In genomic region chrX:104168127-104168526, GRCh38 we compare ENCODE assay signal across 10 cellular contexts. TPM values are rescaled to one million over a fixed set of nuclear protein-coding genes. Genes with fewer than 3 reads are reported as not detected.
DNase-seq lines count a peak whose midpoint lies in the region; ATAC-seq, FAIRE-seq and TF ChIP-seq lines count a peak whose summit lies in the region.
"Had no signal": no experiment of that assay in that cellular context is flagged by ENCODE, and none has a peak within 500 bp of the region (broad histone marks: within the 10 kb centered on the region; RNA-seq: fewer than 3 reads in every experiment).

No MANE protein-coding gene starts in this region.

- H4K20me1 ChIP-seq in Loucy (ENCODE audit: insufficient read depth, low read length, poor library complexity, severe bottlenecking) (peaks cover 35% of the 10 kb centered on the region), neural cell (ENCODE audit: insufficient read depth) (no peaks in the 10 kb centered on the region)

- H3K4me3 ChIP-seq in CD8-positive, alpha-beta T cell (ENCODE audit: low read depth, low read length) = no peak overlapping the region
- H3K4me3 ChIP-seq in Loucy (ENCODE audit: low read length, poor library complexity, severe bottlenecking) (peak overlapping the region; percentile 85), choroid plexus epithelial cell (ENCODE audit: low read depth, low read length) (peak overlapping the region; percentile 79), neural cell (ENCODE audit: low read length) (peak overlapping the region; percentile 87)

- H3K9me3 ChIP-seq in CD8-positive, alpha-beta T cell (ENCODE audit: low read length) = no peaks in the 10 kb centered on the region
- no peaks in the 10 kb centered on the region for H3K9me3 ChIP-seq in Loucy (ENCODE audit: insufficient read depth, low read depth, low read length)
- no peaks in the 10 kb centered on the region for H3K9me3 ChIP-seq in neural cell (ENCODE audit: low read length)

- no peaks in the 10 kb centered on the region for H3K9me3 Mint-ChIP-seq in CD8-positive, alpha-beta T cell

- intact Hi-C loops in CD8-positive, alpha-beta T cell (cut with DNase I, micrococcal nuclease) = no loop called here

- no peak overlapping the region for H2AFZ ChIP-seq in Loucy (ENCODE audit: low read length)
- H2AFZ ChIP-seq in neural cell (ENCODE audit: low read depth, low read length) = no peak overlapping the region

- H3K4me1 Mint-ChIP-seq in CD8-positive, alpha-beta T cell (ENCODE audit: low read depth) = peaks cover 40% of the 10 kb centered on the region

- no peaks in the 10 kb centered on the region for H3K36me3 ChIP-seq in CD8-positive, alpha-beta T cell (ENCODE audit: insufficient read depth, low read length)
- H3K36me3 ChIP-seq in Loucy (ENCODE audit: insufficient read depth, low read length) (no peaks in the 10 kb centered on the region), neural cell (ENCODE audit: insufficient read depth, low read length) (no peaks in the 10 kb centered on the region)
- H3K36me3 ChIP-seq: upper lobe of left lung had no signal

- TF ChIP-seq CTCF in CD8-positive, alpha-beta T cell (IDR thresholded peaks at IDR 0.05) = no peak
- TF ChIP-seq CTCF in Loucy (conservative IDR thresholded peaks at IDR 0.05; ENCODE audit: low read length) (no peak), choroid plexus epithelial cell (conservative IDR thresholded peaks at IDR 0.05; ENCODE audit: low read depth, low read length) (no peak), neural cell (IDR thresholded peaks at IDR 0.05; ENCODE audit: poor library complexity, severe bottlenecking) (no peak)

- no peak for DNase-seq in CD8-positive, alpha-beta T cell
- no peak for DNase-seq in choroid plexus epithelial cell (ENCODE audit: low read depth)
- DNase-seq in AG08396 (ENCODE audit: low spot score) = no peak
- DNase-seq in H54 (ENCODE audit: insufficient read length, low spot score) = no peak
- DNase-seq in GDM1 (lab: John Stamatoyannopoulos, UW) = no peak
- no peak for DNase-seq in GOT3 (lab: John Stamatoyannopoulos, UW)
- DNase-seq: upper lobe of left lung had no signal

- no peak overlapping the region for H3K27ac ChIP-seq in CD8-positive, alpha-beta T cell (ENCODE audit: low read depth, low read length)
- no peak overlapping the region for H3K27ac ChIP-seq in neural cell (ENCODE audit: low read length)
- H3K27ac ChIP-seq: upper lobe of left lung had no signal

- CTCF ChIA-PET in CD8-positive, alpha-beta T cell (lab: Charles Lee) = interaction anchor here (1.0 kb wide), 1 partner anchor 11 kb away, joined by 5 read pairs; the partner anchor contains the start of gene SLC25A53

- H3K79me2 ChIP-seq in Loucy (ENCODE audit: insufficient read depth, low read length) (peaks cover 57% of the 10 kb centered on the region), neural cell (replicated peaks; ENCODE audit: insufficient read depth, low read length) (peaks cover 12% of the 10 kb centered on the region)

- no peaks in the 10 kb centered on the region for H3F3A ChIP-seq in Loucy (ENCODE audit: low read depth)
- H3F3A ChIP-seq in neural cell (ENCODE audit: insufficient read depth, low read length, poor library complexity, severe bottlenecking) = no peaks in the 10 kb centered on the region

- no peak for TF ChIP-seq RAD21 in neural cell (conservative IDR thresholded peaks at IDR 0.05)

- H3K9me2 ChIP-seq in Loucy (replicated peaks; ENCODE audit: low read depth, low read length) = no peaks in the 10 kb centered on the region
- H3K9me2 ChIP-seq in neural cell (ENCODE audit: insufficient read depth, low read length) = no peaks in the 10 kb centered on the region

- peaks cover 14% of the 10 kb centered on the region for H3K4me1 ChIP-seq in CD8-positive, alpha-beta T cell (ENCODE audit: insufficient read depth, low read length)
- H3K4me1 ChIP-seq in Loucy (ENCODE audit: insufficient read depth, low read length, poor library complexity, severe bottlenecking) = peaks cover 21% of the 10 kb centered on the region

- no peak for FAIRE-seq in H54 (lab: Jason Lieb, UNC)
- FAIRE-seq: bronchial epithelial cell had no signal

- H3K4me3 Mint-ChIP-seq in CD8-positive, alpha-beta T cell = peak overlapping the region; percentile 76

- H3K4me2 ChIP-seq in Loucy (ENCODE audit: low read depth, low read length, poor library complexity, severe bottlenecking) (peak overlapping the region; percentile 92), neural cell (ENCODE audit: low read length) (peak overlapping the region; percentile 65)

- H3K27ac Mint-ChIP-seq in CD8-positive, alpha-beta T cell = peak overlapping the region; percentile 83

- no peaks in the 10 kb centered on the region for H3K27me3 ChIP-seq in CD8-positive, alpha-beta T cell (ENCODE audit: insufficient read depth, low read length)
- H3K27me3 ChIP-seq in Loucy (ENCODE audit: insufficient read depth, low read length, poor library complexity, severe bottlenecking) (no peaks in the 10 kb centered on the region), neural cell (ENCODE audit: insufficient read depth, low read depth, low read length) (no peaks in the 10 kb centered on the region)
- H3K27me3 ChIP-seq: upper lobe of left lung had no signal

- POLR2A ChIA-PET in CD8-positive, alpha-beta T cell (lab: Charles Lee) = interaction anchor here (4.2 kb wide), 1 partner anchor 11 kb away, joined by 51 read pairs; the partner anchor contains the start of gene SLC25A53

- H3K9ac ChIP-seq in Loucy (ENCODE audit: low read depth, low read length, poor library complexity, severe bottlenecking) (peak overlapping the region; percentile 2), neural cell (ENCODE audit: low read length) (no peak overlapping the region)

- peaks cover 13% of the 10 kb centered on the region for H3K36me3 Mint-ChIP-seq in CD8-positive, alpha-beta T cell

- TF ChIP-seq POLR2A in H54 (IDR thresholded peaks at IDR 0.05; ENCODE audit: low read depth, low read length) = no peak

- no peak for TF ChIP-seq EP300 in neural cell (conservative IDR thresholded peaks at IDR 0.05; ENCODE audit: poor library complexity, severe bottlenecking)

- no peak for ATAC-seq in CD8-positive, alpha-beta T cell

- H3K27me3 Mint-ChIP-seq in CD8-positive, alpha-beta T cell (ENCODE audit: low read depth) = no peaks in the 10 kb centered on the region

TF ChIP-seq in neural cell, 6 proteins besides CTCF, POLR2A, EP300 and RAD21:
- TF ChIP-seq POLR2AphosphoS5 (IDR thresholded peaks at IDR 0.05) (no peak), SMC3 (conservative IDR thresholded peaks at IDR 0.05; ENCODE audit: poor library complexity) (no peak), TAF1 (IDR thresholded peaks at IDR 0.05; ENCODE audit: low read depth) (no peak), EZH2 (IDR thresholded peaks at IDR 0.05; ENCODE audit: borderline replicate concordance, insufficient read depth, low read length, poor library complexity, severe bottlenecking) (no peak), MXI1 (conservative IDR thresholded peaks at IDR 0.05; ENCODE audit: poor library complexity, severe bottlenecking) (no peak)
- TF ChIP-seq, protein P1, sequence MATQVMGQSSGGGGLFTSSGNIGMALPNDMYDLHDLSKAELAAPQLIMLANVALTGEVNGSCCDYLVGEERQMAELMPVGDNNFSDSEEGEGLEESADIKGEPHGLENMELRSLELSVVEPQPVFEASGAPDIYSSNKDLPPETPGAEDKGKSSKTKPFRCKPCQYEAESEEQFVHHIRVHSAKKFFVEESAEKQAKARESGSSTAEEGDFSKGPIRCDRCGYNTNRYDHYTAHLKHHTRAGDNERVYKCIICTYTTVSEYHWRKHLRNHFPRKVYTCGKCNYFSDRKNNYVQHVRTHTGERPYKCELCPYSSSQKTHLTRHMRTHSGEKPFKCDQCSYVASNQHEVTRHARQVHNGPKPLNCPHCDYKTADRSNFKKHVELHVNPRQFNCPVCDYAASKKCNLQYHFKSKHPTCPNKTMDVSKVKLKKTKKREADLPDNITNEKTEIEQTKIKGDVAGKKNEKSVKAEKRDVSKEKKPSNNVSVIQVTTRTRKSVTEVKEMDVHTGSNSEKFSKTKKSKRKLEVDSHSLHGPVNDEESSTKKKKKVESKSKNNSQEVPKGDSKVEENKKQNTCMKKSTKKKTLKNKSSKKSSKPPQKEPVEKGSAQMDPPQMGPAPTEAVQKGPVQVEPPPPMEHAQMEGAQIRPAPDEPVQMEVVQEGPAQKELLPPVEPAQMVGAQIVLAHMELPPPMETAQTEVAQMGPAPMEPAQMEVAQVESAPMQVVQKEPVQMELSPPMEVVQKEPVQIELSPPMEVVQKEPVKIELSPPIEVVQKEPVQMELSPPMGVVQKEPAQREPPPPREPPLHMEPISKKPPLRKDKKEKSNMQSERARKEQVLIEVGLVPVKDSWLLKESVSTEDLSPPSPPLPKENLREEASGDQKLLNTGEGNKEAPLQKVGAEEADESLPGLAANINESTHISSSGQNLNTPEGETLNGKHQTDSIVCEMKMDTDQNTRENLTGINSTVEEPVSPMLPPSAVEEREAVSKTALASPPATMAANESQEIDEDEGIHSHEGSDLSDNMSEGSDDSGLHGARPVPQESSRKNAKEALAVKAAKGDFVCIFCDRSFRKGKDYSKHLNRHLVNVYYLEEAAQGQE (IDR thresholded peaks at IDR 0.05; ENCODE audit: borderline replicate concordance) = no peak

RNA-seq across cellular contexts. Expression of gene FAM199X, which starts 1.9 kb away (rescaled TPM):
- total RNA-seq in CD8-positive, alpha-beta T cell = 10 to 100 TPM; 16.4 to 17.0 TPM
- 37.4 and 38.2 TPM in 2 replicates for polyA plus RNA-seq in neural cell
- polyA minus RNA-seq in neural cell = 63.8 and 65.2 TPM in 2 replicates

RNA-seq across cellular contexts. Expression of gene SLC25A53, which starts 11.3 kb away (rescaled TPM):
- total RNA-seq in CD8-positive, alpha-beta T cell = 1 to 10 TPM; 7.9 to 8.9 TPM
- polyA plus RNA-seq in neural cell = 4.8 and 6.6 TPM in 2 replicates
- 11.0 and 18.9 TPM in 2 replicates for polyA minus RNA-seq in neural cell

RNA-seq across cellular contexts. Expression of gene ZCCHC18, which starts 55.8 kb away (rescaled TPM):
- total RNA-seq in CD8-positive, alpha-beta T cell = 1 to 10 TPM; 5.9 to 7.5 TPM
- 70.0 and 132 TPM in 2 replicates for polyA plus RNA-seq in neural cell
- polyA minus RNA-seq in neural cell = 25.3 and 54.5 TPM in 2 replicates
- total RNA-seq: bronchial epithelial cell had no signal
